In the genomic region with DNA sequence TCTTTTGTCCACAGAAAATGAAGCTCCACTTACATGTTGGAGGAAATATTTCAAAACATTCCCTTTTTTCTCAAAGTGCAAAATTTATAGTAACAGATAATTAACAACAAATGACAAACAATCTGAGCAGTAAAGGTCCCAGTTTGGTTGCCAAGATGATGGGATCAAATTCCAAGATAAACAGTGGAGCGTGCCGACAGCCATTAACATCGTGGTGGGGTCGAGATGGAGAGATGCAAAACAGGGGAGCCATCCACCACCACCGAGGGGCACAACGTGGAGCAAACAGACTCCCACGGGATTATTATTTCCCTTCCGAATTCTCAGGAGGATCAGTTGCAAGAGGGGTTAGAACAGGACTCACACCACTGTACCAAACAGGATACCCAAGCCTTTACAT, we compare ENCODE assay signal across 19 cellular contexts. TPM values are rescaled to one million over a fixed set of nuclear protein-coding genes. Genes with fewer than 3 reads are reported as not detected.
"Had no signal": no experiment of that assay in that cellular context is flagged by ENCODE, and none has a peak within 500 bp of the region (broad histone marks: within the 10 kb centered on the region; RNA-seq: fewer than 3 reads in every experiment).

No MANE protein-coding gene starts in this region.

- H3K27me3 ChIP-seq: esophagus squamous epithelium, foreskin keratinocyte, heart left ventricle, ovary, right atrium auricular region, sigmoid colon, stomach, upper lobe of left lung, uterus had no signal

- H3K36me3 ChIP-seq: esophagus squamous epithelium, ovary, right atrium auricular region, sigmoid colon, stomach, upper lobe of left lung, uterus had no signal

- H3K27ac Mint-ChIP-seq: naive thymus-derived CD4-positive, alpha-beta T cell had no signal

- ATAC-seq: foreskin keratinocyte; heart left ventricle; left colon; naive thymus-derived CD4-positive, alpha-beta T cell had no signal

- H3K9me3 ChIP-seq: esophagus squamous epithelium, heart left ventricle, ovary, right atrium auricular region, sigmoid colon, stomach, upper lobe of left lung, uterus had no signal

- H3K4me3 Mint-ChIP-seq: naive thymus-derived CD4-positive, alpha-beta T cell; neural crest cell had no signal

- H3K27ac ChIP-seq: esophagus squamous epithelium, foreskin keratinocyte, heart left ventricle, ovary, right atrium auricular region, skin epidermis, stomach, upper lobe of left lung, uterus had no signal

- DNase-seq: effector memory CD4-positive, alpha-beta T cell; esophagus squamous epithelium; foreskin keratinocyte; heart left ventricle; hippocampal formation; left colon; mesendoderm; naive thymus-derived CD4-positive, alpha-beta T cell; nucleus accumbens; ovary; sigmoid colon; stimulated activated naive CD4-positive, alpha-beta T cell; stomach; substantia nigra; upper lobe of left lung; uterus had no signal

- H3K4me1 ChIP-seq: esophagus squamous epithelium, foreskin keratinocyte, stomach, upper lobe of left lung, uterus had no signal

- H3K4me3 ChIP-seq: esophagus squamous epithelium, heart left ventricle, ovary, right atrium auricular region, sigmoid colon, skin epidermis, stomach, upper lobe of left lung, uterus had no signal

- H3K4me1 Mint-ChIP-seq: naive thymus-derived CD4-positive, alpha-beta T cell had no signal

RNA-seq across cellular contexts. Expression of gene MPPED2, which starts 17.2 kb away (rescaled TPM):
- total RNA-seq: foreskin keratinocyte had no signal
